Comparison of ENCODE assay signal across 26 cellular contexts in the genomic region with DNA sequence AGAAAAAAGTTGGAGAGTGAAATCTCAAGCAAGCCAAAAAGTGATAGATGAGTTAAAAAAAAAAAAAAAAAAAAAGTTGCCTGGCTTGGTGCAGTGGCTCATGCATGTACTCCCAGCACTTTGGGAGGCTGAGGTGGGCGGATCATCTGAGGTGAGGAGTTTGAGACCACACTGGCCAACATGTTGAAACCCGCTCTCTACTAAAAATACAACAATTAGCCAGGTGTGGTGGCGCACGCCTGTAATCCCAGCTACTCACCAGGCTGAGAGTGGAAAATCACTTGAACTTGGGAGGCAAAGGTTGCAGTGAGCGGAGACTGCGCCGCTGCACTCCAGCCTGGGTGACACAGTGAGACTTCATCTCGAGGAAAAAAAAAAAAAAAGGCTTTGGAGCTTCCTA.
DNase-seq lines count a peak whose midpoint lies in the region; ATAC-seq lines count a peak whose summit lies in the region.
"Had no signal": no experiment of that assay in that cellular context is flagged by ENCODE, and none has a peak within 500 bp of the region (broad histone marks: within the 10 kb centered on the region; RNA-seq: fewer than 3 reads in every experiment).

No MANE protein-coding gene starts in this region.

- no peaks in the 10 kb centered on the region for H3K36me3 ChIP-seq in CD8-positive, alpha-beta memory T cell (ENCODE audit: insufficient read depth, low read length)
- H3K36me3 ChIP-seq: colonic mucosa had no signal

- peaks cover 9% of the 10 kb centered on the region for H3K4me1 ChIP-seq in CD8-positive, alpha-beta memory T cell (ENCODE audit: insufficient read depth, low read length)
- H3K4me1 ChIP-seq: colonic mucosa had no signal

- no peak for ATAC-seq in activated CD8-positive, alpha-beta memory T cell treated with anti-CD3 and anti-CD28 coated beads, Interleukin-2, amount 10 ng/mL, durations not matched to agents 7 days and 5 days
- no peak for ATAC-seq in T-cell (replicated peaks in 1 of 4)
- ATAC-seq in stimulated activated memory B cell treated with anti-CD40 and anti-IgM and Interleukin-4, amounts not matched to agents 10 μg/mL and 1 μg/mL and 100 μg/mL, for 72 hours, result no peak
- ATAC-seq: K562; naive thymus-derived CD4-positive, alpha-beta T cell; PC-3 had no signal

- H3K27me3 Mint-ChIP-seq in activated CD8-positive, alpha-beta memory T cell treated with anti-CD3 and anti-CD28 coated beads, Interleukin-2, amount 10 ng/mL, durations not matched to agents 7 days and 5 days, result peaks cover 4% of the 10 kb centered on the region
- peaks cover 0 to 4% of the 10 kb centered on the region in 2 donors for H3K27me3 Mint-ChIP-seq in CD8-positive, alpha-beta memory T cell
- peaks cover 0 to 2% of the 10 kb centered on the region in 2 donors for H3K27me3 Mint-ChIP-seq in T-cell
- H3K27me3 Mint-ChIP-seq in stimulated activated memory B cell treated with anti-CD40 and anti-IgM and Interleukin-4, amounts not matched to agents 10 μg/mL and 1 μg/mL and 100 μg/mL, for 72 hours, result no peaks in the 10 kb centered on the region
- H3K27me3 Mint-ChIP-seq: activated naive CD4-positive, alpha-beta T cell treated with anti-CD3 and anti-CD28 coated beads, Interleukin-2, amount 50 U/mL, for 24 hours had no signal

- peaks cover 30% of the 10 kb centered on the region for H3K4me1 Mint-ChIP-seq in activated CD8-positive, alpha-beta memory T cell treated with anti-CD3 and anti-CD28 coated beads, Interleukin-2, amount 10 ng/mL, durations not matched to agents 7 days and 5 days
- peaks cover 32 to 44% (median 36%) of the 10 kb centered on the region in 3 donors for H3K4me1 Mint-ChIP-seq in CD8-positive, alpha-beta memory T cell
- peaks cover 15 to 21% (median 19%) of the 10 kb centered on the region in 3 donors for H3K4me1 Mint-ChIP-seq in T-cell
- peaks cover 25% of the 10 kb centered on the region for H3K4me1 Mint-ChIP-seq in stimulated activated memory B cell treated with anti-CD40 and anti-IgM and Interleukin-4, amounts not matched to agents 10 μg/mL and 1 μg/mL and 100 μg/mL, for 72 hours
- H3K4me1 Mint-ChIP-seq: mesothelial cell of epicardium had no signal

- H3K4me3 Mint-ChIP-seq in activated CD8-positive, alpha-beta memory T cell treated with anti-CD3 and anti-CD28 coated beads, Interleukin-2, amount 10 ng/mL, durations not matched to agents 7 days and 5 days, result peak overlapping the region; percentile 51
- peak overlapping the region in 6 of 7 donors; percentile 55 to 85 (median 70) for H3K4me3 Mint-ChIP-seq in CD8-positive, alpha-beta memory T cell
- peak overlapping the region; percentile 3 to 70 (median 9) for H3K4me3 Mint-ChIP-seq in T-cell
- H3K4me3 Mint-ChIP-seq in stimulated activated memory B cell treated with anti-CD40 and anti-IgM and Interleukin-4, amounts not matched to agents 10 μg/mL and 1 μg/mL and 100 μg/mL, for 72 hours, result no peak overlapping the region
- H3K4me3 Mint-ChIP-seq: activated naive CD4-positive, alpha-beta T cell treated with anti-CD3 and anti-CD28 coated beads, Interleukin-2, amount 50 U/mL, for 24 hours; mesothelial cell of epicardium had no signal

- peaks cover 8% of the 10 kb centered on the region for H3K36me3 Mint-ChIP-seq in activated CD8-positive, alpha-beta memory T cell treated with anti-CD3 and anti-CD28 coated beads, Interleukin-2, amount 10 ng/mL, durations not matched to agents 7 days and 5 days
- peaks cover 1 to 9% (median 4%) of the 10 kb centered on the region in 3 donors for H3K36me3 Mint-ChIP-seq in CD8-positive, alpha-beta memory T cell
- no peaks in the 10 kb centered on the region for H3K36me3 Mint-ChIP-seq in T-cell
- H3K36me3 Mint-ChIP-seq in stimulated activated memory B cell treated with anti-CD40 and anti-IgM and Interleukin-4, amounts not matched to agents 10 μg/mL and 1 μg/mL and 100 μg/mL, for 72 hours, result peaks cover 8% of the 10 kb centered on the region
- H3K36me3 Mint-ChIP-seq: activated naive CD4-positive, alpha-beta T cell treated with anti-CD3 and anti-CD28 coated beads, Interleukin-2, amount 50 U/mL, for 24 hours; mesothelial cell of epicardium had no signal

- H3K27me3 ChIP-seq in CD8-positive, alpha-beta memory T cell (ENCODE audit: insufficient read depth, low read length, poor library complexity, severe bottlenecking), result no peaks in the 10 kb centered on the region
- H3K27me3 ChIP-seq: colonic mucosa had no signal

- H3K27ac Mint-ChIP-seq in activated CD8-positive, alpha-beta memory T cell treated with anti-CD3 and anti-CD28 coated beads, Interleukin-2, amount 10 ng/mL, durations not matched to agents 7 days and 5 days, result peak overlapping the region; percentile 85
- H3K27ac Mint-ChIP-seq in CD8-positive, alpha-beta memory T cell, result peak overlapping the region in 7 of 8 donors; percentile 51 to 86 (median 79)
- peak overlapping the region; percentile 41 to 77 for H3K27ac Mint-ChIP-seq in T-cell
- H3K27ac Mint-ChIP-seq in stimulated activated memory B cell treated with anti-CD40 and anti-IgM and Interleukin-4, amounts not matched to agents 10 μg/mL and 1 μg/mL and 100 μg/mL, for 72 hours, result no peak overlapping the region
- H3K27ac Mint-ChIP-seq: activated naive CD4-positive, alpha-beta T cell treated with anti-CD3 and anti-CD28 coated beads, Interleukin-2, amount 50 U/mL, for 24 hours; mesothelial cell of epicardium had no signal

- H3K9me3 Mint-ChIP-seq in activated CD8-positive, alpha-beta memory T cell treated with anti-CD3 and anti-CD28 coated beads, Interleukin-2, amount 10 ng/mL, durations not matched to agents 7 days and 5 days (ENCODE audit: low read depth), result peaks cover 2% of the 10 kb centered on the region
- H3K9me3 Mint-ChIP-seq in CD8-positive, alpha-beta memory T cell, result no peaks in the 10 kb centered on the region
- H3K9me3 Mint-ChIP-seq in T-cell, result no peaks in the 10 kb centered on the region
- no peaks in the 10 kb centered on the region for H3K9me3 Mint-ChIP-seq in stimulated activated memory B cell treated with anti-CD40 and anti-IgM and Interleukin-4, amounts not matched to agents 10 μg/mL and 1 μg/mL and 100 μg/mL, for 72 hours
- H3K9me3 Mint-ChIP-seq: activated naive CD4-positive, alpha-beta T cell treated with anti-CD3 and anti-CD28 coated beads, Interleukin-2, amount 50 U/mL, for 24 hours had no signal

- no peaks in the 10 kb centered on the region for H3K9me3 ChIP-seq in CD8-positive, alpha-beta memory T cell (ENCODE audit: low read length)
- H3K9me3 ChIP-seq: colonic mucosa, SK-N-SH had no signal

- POLR2A ChIA-PET in CD8-positive, alpha-beta memory T cell (lab: Charles Lee), result interaction anchor here (0.7 to 1.3 kb wide), 4 partner anchors 20 to 612 kb away, joined by 3 to 19 read pairs (median 8); no protein-coding TSS in a partner anchor
- POLR2A ChIA-PET in T-cell (lab: Charles Lee), result interaction anchor here in 1 of 2 donors (0.6 kb wide), 1 partner anchor 836 kb away, joined by 3 read pairs; no protein-coding TSS in a partner anchor

- DNase-seq in activated CD8-positive, alpha-beta memory T cell treated with anti-CD3 and anti-CD28 coated beads, Interleukin-2, amount 10 ng/mL, durations not matched to agents 7 days and 5 days, result no peak
- DNase-seq in activated CD8-positive, alpha-beta memory T cell treated with anti-CD3 and anti-CD28 coated beads, Interleukin-2, amount 50 U/mL, for 4 hours, result no peak
- no peak for DNase-seq in CD8-positive, alpha-beta memory T cell
- DNase-seq in T-cell (no peak), retina (peak; percentile 15), KBM-7 (no peak)
- DNase-seq: anterior cingulate cortex; colonic mucosa; foreskin fibroblast; head of caudate nucleus; kidney; naive thymus-derived CD4-positive, alpha-beta T cell; NCI-H1105 treated with DMSO at 0.1 percent for 48 hours; NCI-H2081 treated with DMSO at 0.1 percent for 48 hours; NCI-H510A; NK-92 treated with Interleukin-12 subunit alpha and Interleukin-12 subunit beta, amount 100 ng/mL, for 24 hours; PC-3; SK-N-SH; small intestine; stimulated activated CD4-positive, alpha-beta T cell treated with anti-CD3 and anti-CD28 coated beads, Interleukin-1b, Interleukin-23, amount 100 ng/mL, for 48 hours; stimulated activated CD8-positive, alpha-beta memory T cell treated with anti-CD3 and anti-CD28 coated beads, Interleukin-4, amount 100 ng/mL, for 48 hours had no signal

- H3K27ac ChIP-seq in CD8-positive, alpha-beta memory T cell (ENCODE audit: low read depth, low read length), result peak overlapping the region; percentile 20
- H3K27ac ChIP-seq: C4-2B, colonic mucosa had no signal

- H3K4me3 ChIP-seq in CD8-positive, alpha-beta memory T cell (ENCODE audit: low read length), result no peak overlapping the region
- H3K4me3 ChIP-seq: colonic mucosa, K562 had no signal

- CTCF ChIA-PET in activated CD8-positive, alpha-beta memory T cell treated with anti-CD3 and anti-CD28 coated beads, Interleukin-2, amount 10 ng/mL, durations not matched to agents 7 days and 5 days (lab: Charles Lee), result interaction anchor here (0.9 to 3.8 kb wide), 3 partner anchors 18 to 264 kb away, joined by 3 to 33 read pairs (median 4); no protein-coding TSS in a partner anchor
- CTCF ChIA-PET in CD8-positive, alpha-beta memory T cell (lab: Charles Lee), result interaction anchor here (0.7 to 4.0 kb wide), 5 partner anchors 11 to 834 kb away, joined by 3 to 24 read pairs (median 3); no protein-coding TSS in a partner anchor
- CTCF ChIA-PET in T-cell (lab: Charles Lee), result interaction anchor here in 1 of 2 donors (0.7 kb wide), 1 partner anchor 26 kb away, joined by 6 read pairs; no protein-coding TSS in a partner anchor

- in situ Hi-C loops in KBM-7 (cut with MboI; ENCODE audit: low pct_unique_long_range_greater_than_20kb, low sequenced_read_pairs), result no loop called here
